In genomic region chr6:42890311-42891198, GRCh38 we compare ENCODE assay signal across 8 cellular contexts. TPM values are rescaled to one million over a fixed set of nuclear protein-coding genes. Genes with fewer than 3 reads are reported as not detected.
A peak's percentile ranks its signal among the peaks of the same experiment; 100 is the strongest.
DNase-seq lines count a peak whose midpoint lies in the region; ATAC-seq, FAIRE-seq and TF ChIP-seq lines count a peak whose summit lies in the region.

No MANE protein-coding gene starts in this region.

- intact Hi-C loops in kidney (cut with DNase I): no loop called here

- ATAC-seq in GM18909 (IDR thresholded peaks at IDR 0.05; ENCODE audit: poor library complexity, unreplicated experiment) (peak; percentile 93), HG03159 (IDR thresholded peaks at IDR 0.05; ENCODE audit: unreplicated experiment) (peak; percentile 89)

- no peaks in the 10 kb centered on the region for H3K9me3 ChIP-seq in kidney (ENCODE audit: control insufficient read depth in 1 of 2, low read length in 2 of 2)

- peak overlapping the region; percentile 74 to 81 for H3K9ac ChIP-seq in kidney (ENCODE audit: low read length in 2 of 2)

- no peak for TF ChIP-seq CTCF in kidney (IDR thresholded peaks at IDR 0.05; ENCODE audit: borderline replicate concordance, extremely low read depth, insufficient read depth)

- peak overlapping the region; percentile 78 for H3K4me3 ChIP-seq in kidney (ENCODE audit: low read length in 2 of 2)

- H3K27ac ChIP-seq in kidney (ENCODE audit: low read depth in 2 of 2, low read length in 2 of 2): peak overlapping the region; percentile 65 to 84

- peaks cover 0 to 7% of the 10 kb centered on the region in 2 donors for H3K4me1 ChIP-seq in kidney (ENCODE audit: control insufficient read depth in 1 of 2, insufficient read depth in 1 of 2, low read depth in 1 of 2, low read length in 2 of 2)

- DNase-seq in AG08395 (ENCODE audit: low spot score) (peak; percentile 97), NCI-H345 (lab: John Stamatoyannopoulos, UW) (peak; percentile 92), cerebellar cortex (ENCODE audit: low spot score) (peak; percentile 98), kidney (peak; percentile 96)
- peak; percentile 89 for DNase-seq in activated CD4-positive, CD25-positive, alpha-beta regulatory T cell treated with anti-CD3 and anti-CD28 coated beads, Interleukin-2, amount 50 U/mL, for 72 hours
- peak; percentile 88 to 91 (median 90) for DNase-seq in stimulated activated CD4-positive, alpha-beta T cell treated with anti-CD3 and anti-CD28 coated beads, Interleukin-12 subunit alpha, Interleukin-12 subunit beta, amount 100 ng/mL, for 48 hours (ENCODE audit: low read depth in 2 of 3, low spot score in 1 of 3)

- H3K36me3 ChIP-seq in kidney (ENCODE audit: control insufficient read depth in 1 of 2, insufficient read depth in 2 of 2, low read length in 2 of 2): peaks cover 3 to 5% of the 10 kb centered on the region in 2 donors

- no peak for FAIRE-seq in kidney (lab: Jason Lieb, UNC)

RNA-seq across cellular contexts. Expression of gene RPL7L1, which starts 11.1 kb away (rescaled TPM):
- total RNA-seq in kidney: 80.7 TPM
- 47.0 TPM for polyA plus RNA-seq in kidney (ENCODE audit: insufficient read depth, low read depth, low replicate concordance)

RNA-seq across cellular contexts. Expression of gene PTCRA, which starts 25.3 kb away (rescaled TPM):
- not detected for total RNA-seq in kidney
- polyA plus RNA-seq in kidney (ENCODE audit: insufficient read depth, low read depth, low replicate concordance): not detected

RNA-seq across cellular contexts. Expression of gene CNPY3, which starts 38.7 kb away (rescaled TPM):
- 49.9 TPM for total RNA-seq in kidney
- polyA plus RNA-seq in kidney (ENCODE audit: insufficient read depth, low read depth, low replicate concordance): 40.1 TPM

Comparison
In these comparisons a context has a peak if more than half of its experiments do, and no peak if none do; other contexts are left out.
1. Peak in every context shown above with its lines: DNase-seq, ATAC-seq, H3K4me3 ChIP-seq and H3K27ac ChIP-seq.